In the genomic region with DNA sequence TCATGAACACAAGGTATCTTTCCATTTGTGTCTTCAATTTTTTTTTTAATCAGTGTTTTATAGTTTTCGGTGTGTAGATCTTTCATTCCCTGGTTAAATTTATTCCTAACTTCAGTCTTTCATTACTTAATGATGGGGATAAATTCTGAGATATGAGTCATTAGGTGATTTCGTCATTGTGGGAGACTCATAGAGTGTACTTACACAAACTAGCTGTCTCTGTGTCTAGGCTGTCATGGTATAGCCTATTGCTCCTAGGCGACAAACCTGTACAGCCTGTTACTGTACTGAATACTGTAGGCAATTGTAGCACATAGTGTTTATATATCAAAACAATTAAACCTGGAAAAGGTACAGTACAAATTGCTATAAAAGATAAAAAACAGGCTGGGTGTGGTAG, we compare ENCODE assay signal across 13 cellular contexts. TPM values are rescaled to one million over a fixed set of nuclear protein-coding genes. Genes with fewer than 3 reads are reported as not detected.
A peak's percentile ranks its signal among the peaks of the same experiment; 100 is the strongest.
DNase-seq lines count a peak whose midpoint lies in the region; ATAC-seq and TF ChIP-seq lines count a peak whose summit lies in the region.
"Had no signal": no experiment of that assay in that cellular context is flagged by ENCODE, and none has a peak within 500 bp of the region (broad histone marks: within the 10 kb centered on the region; RNA-seq: fewer than 3 reads in every experiment).

No MANE protein-coding gene starts in this region.

- H3K36me3 ChIP-seq in left ventricle myocardium inferior: no peaks in the 10 kb centered on the region
- H3K36me3 ChIP-seq: SJCRH30 had no signal

- H3K27ac ChIP-seq in left ventricle myocardium inferior (replicated peaks): no peak overlapping the region
- H3K27ac ChIP-seq: coronary artery, SJCRH30 had no signal

- peak; percentile 24 for DNase-seq in GM04504 (ENCODE audit: low read depth)
- peak; percentile 59 for DNase-seq in NCI-H226
- DNase-seq in epithelial cell of esophagus (ENCODE audit: low read depth): peak; percentile 93
- peak; percentile 78 for DNase-seq in renal cortical epithelial cell (ENCODE audit: low read depth)
- DNase-seq in left ventricle myocardium inferior: no peak
- DNase-seq: activated CD4-positive, CD25-positive, alpha-beta regulatory T cell treated with anti-CD3 and anti-CD28 coated beads, Interleukin-2, amount 50 U/mL, for 72 hours; activated effector memory CD4-positive, alpha-beta T cell treated with Interleukin-2 at 50 U/mL for 16 hours; glutamatergic neuron; SJCRH30; stimulated activated naive CD8-positive, alpha-beta T cell treated with anti-CD3 and anti-CD28 coated beads, Interleukin-15, Interleukin-2, amounts not matched to agents 100 U/mL and 50 U/mL, for 24 hours had no signal

- no peaks in the 10 kb centered on the region for H3K27me3 ChIP-seq in left ventricle myocardium inferior (ENCODE audit: low read depth)
- H3K27me3 ChIP-seq: SJCRH30 had no signal

- no peak for TF ChIP-seq CTCF in epithelial cell of esophagus (IDR thresholded peaks at IDR 0.05; ENCODE audit: insufficient read depth, low read depth, low read length, missing control alignments)
- no peak for TF ChIP-seq CTCF in left ventricle myocardium inferior (IDR thresholded peaks at IDR 0.05; ENCODE audit: borderline replicate concordance)

- intact Hi-C loops in left ventricle myocardium inferior (cut with micrococcal nuclease): loop anchor here (5.0 kb wide), 1 partner anchor 172 kb away; no protein-coding TSS in a partner anchor

- H3K4me3 ChIP-seq in epithelial cell of esophagus (ENCODE audit: low read length): no peak overlapping the region
- no peak overlapping the region for H3K4me3 ChIP-seq in left ventricle myocardium inferior
- H3K4me3 ChIP-seq: coronary artery, SJCRH30 had no signal

- peaks cover 18% of the 10 kb centered on the region for H3K4me1 ChIP-seq in left ventricle myocardium inferior
- H3K4me1 ChIP-seq: SJCRH30 had no signal

- H3K9me3 ChIP-seq in left ventricle myocardium inferior (replicated peaks): peaks cover 16% of the 10 kb centered on the region

- ATAC-seq in HG03196 (IDR thresholded peaks at IDR 0.05; ENCODE audit: unreplicated experiment) (no peak), GM21367 (IDR thresholded peaks at IDR 0.05; ENCODE audit: unreplicated experiment) (no peak)
- ATAC-seq: stimulated activated naive CD8-positive, alpha-beta T cell treated with anti-CD3 and anti-CD28 coated beads, Interleukin-15, Interleukin-2, amounts not matched to agents 100 U/mL and 50 U/mL, for 24 hours had no signal

RNA-seq across cellular contexts. Expression of gene SMAP1, which starts 42.1 kb away (rescaled TPM):
- 18.2 and 34.7 TPM in 2 replicates for total RNA-seq in renal cortical epithelial cell
- 32.1 TPM for total RNA-seq in left ventricle myocardium inferior
